In the genomic region with DNA sequence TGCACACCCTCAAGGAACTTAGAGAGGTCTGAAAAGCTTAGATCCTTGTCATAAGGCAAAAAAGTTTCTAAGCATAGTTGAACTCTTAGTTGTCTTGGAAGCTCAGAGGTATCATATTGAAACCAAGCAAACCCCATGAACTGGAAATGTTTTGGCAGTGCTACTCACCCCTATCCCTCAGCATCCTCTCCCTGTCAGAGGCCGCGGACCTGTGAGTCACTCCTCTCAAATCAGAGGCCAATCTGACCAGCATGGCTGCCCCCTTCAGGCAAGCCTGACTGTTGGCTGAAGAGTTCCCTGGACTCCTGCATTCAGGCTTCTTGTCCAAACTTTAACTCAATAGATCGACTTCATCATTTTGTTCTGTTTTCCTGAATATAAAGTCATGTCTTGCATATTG, we compare ENCODE assay signal across 14 cellular contexts.
DNase-seq lines count a peak whose midpoint lies in the region; ATAC-seq and TF ChIP-seq lines count a peak whose summit lies in the region.
"Had no signal": no experiment of that assay in that cellular context is flagged by ENCODE, and none has a peak within 500 bp of the region (broad histone marks: within the 10 kb centered on the region; RNA-seq: fewer than 3 reads in every experiment).

No MANE protein-coding gene starts in this region.

- H3K9me3 ChIP-seq in WERI-Rb-1 (ENCODE audit: severe bottlenecking): peaks cover 3% of the 10 kb centered on the region
- H3K9me3 ChIP-seq: right atrium auricular region had no signal

- DNase-seq in HCEC 1CT: peak; percentile 70
- DNase-seq in WERI-Rb-1: peak; percentile 51
- DNase-seq in iPS DF 19.7 (ENCODE audit: low read depth, low spot score): peak; percentile 15
- no peak for DNase-seq in GOT3 (lab: John Stamatoyannopoulos, UW)
- no peak for DNase-seq in NCI-H187 (lab: John Stamatoyannopoulos, UW)
- no peak for DNase-seq in NCI-H1694 treated with DMSO at 0.1 percent for 48 hours (lab: John Stamatoyannopoulos, UW)
- DNase-seq: cerebellar nuclear complex, DMS79, midbrain, NCI-H2171 had no signal

- no peaks in the 10 kb centered on the region for H3K27me3 ChIP-seq in WERI-Rb-1 (ENCODE audit: insufficient read depth, low read depth, severe bottlenecking)
- H3K27me3 ChIP-seq: right atrium auricular region had no signal

- no peaks in the 10 kb centered on the region; the same call in 1 of the 2 replicates for H3K36me3 ChIP-seq in WERI-Rb-1
- H3K36me3 ChIP-seq: right atrium auricular region had no signal

- no peak for ATAC-seq in HG03520 (IDR thresholded peaks at IDR 0.05; ENCODE audit: unreplicated experiment)
- ATAC-seq: Panc1 had no signal

- no peak overlapping the region for H3K27ac ChIP-seq in C4-2B
- H3K27ac ChIP-seq in WERI-Rb-1: no peak overlapping the region
- H3K27ac ChIP-seq: right atrium auricular region had no signal

- TF ChIP-seq CTCF in C4-2B (conservative IDR thresholded peaks at IDR 0.05) (0 out of 2 replicates have a peak, but pooled peaks have one; percentile 6), WERI-Rb-1 (IDR thresholded peaks at IDR 0.05; ENCODE audit: low read depth, low read length) (peak; percentile 53)

- H3K4me3 ChIP-seq in WERI-Rb-1 (ENCODE audit: low read depth, low read length): no peak overlapping the region
- H3K4me3 ChIP-seq: right atrium auricular region had no signal

Comparison
In these comparisons a context has a peak if more than half of its experiments do, and no peak if none do; other contexts are left out.
1. DNase-seq: peak in HCEC 1CT (single experiment), WERI-Rb-1 (single experiment) and iPS DF 19.7 (single experiment); none in GOT3 (single experiment), NCI-H187 (0 of 2) and NCI-H1694 treated with DMSO at 0.1 percent for 48 hours (single experiment).